Comparison of ENCODE assay signal across 26 cellular contexts in genomic region chrX:153568612-153569011, GRCh38. TPM values are rescaled to one million over a fixed set of nuclear protein-coding genes. Genes with fewer than 3 reads are reported as not detected.
DNase-seq lines count a peak whose midpoint lies in the region; ATAC-seq and TF ChIP-seq lines count a peak whose summit lies in the region.
"Had no signal": no experiment of that assay in that cellular context is flagged by ENCODE, and none has a peak within 500 bp of the region (broad histone marks: within the 10 kb centered on the region; RNA-seq: fewer than 3 reads in every experiment).

No MANE protein-coding gene starts in this region.

- CTCF ChIA-PET in activated CD8-positive, alpha-beta T cell treated with anti-CD3 and anti-CD28 coated beads for 36 hours (lab: Charles Lee) = interaction anchor here (1.5 kb wide), 1 partner anchor 101 kb away, joined by 3 read pairs; no protein-coding TSS in a partner anchor
- CTCF ChIA-PET in activated CD8-positive, alpha-beta T cell treated with anti-CD3 and anti-CD28 coated beads, Interleukin-2, amount 10 ng/mL, durations not matched to agents 7 days and 5 days (lab: Charles Lee) = interaction anchor here (0.9 to 1.8 kb wide), 4 partner anchors 13 to 99 kb away, joined by 3 to 7 read pairs (median 4); no protein-coding TSS in a partner anchor

- H3K36me3 Mint-ChIP-seq in activated CD8-positive, alpha-beta T cell treated with anti-CD3 and anti-CD28 coated beads for 36 hours (ENCODE audit: low read depth) = no peaks in the 10 kb centered on the region
- H3K36me3 Mint-ChIP-seq in activated CD8-positive, alpha-beta T cell treated with anti-CD3 and anti-CD28 coated beads, Interleukin-2, amount 10 ng/mL, durations not matched to agents 7 days and 5 days (ENCODE audit: low read depth) = no peaks in the 10 kb centered on the region
- H3K36me3 Mint-ChIP-seq: brain, naive B cell had no signal

- POLR2A ChIA-PET in activated CD8-positive, alpha-beta T cell treated with anti-CD3 and anti-CD28 coated beads for 36 hours (lab: Charles Lee) = no interaction called here
- POLR2A ChIA-PET in activated CD8-positive, alpha-beta T cell treated with anti-CD3 and anti-CD28 coated beads, Interleukin-2, amount 10 ng/mL, durations not matched to agents 7 days and 5 days (lab: Charles Lee) = no interaction called here

- intact Hi-C loops in activated CD8-positive, alpha-beta T cell treated with anti-CD3 and anti-CD28 coated beads for 36 hours (cut with micrococcal nuclease) = no loop called here

- peaks cover 8% of the 10 kb centered on the region for H3K4me1 Mint-ChIP-seq in activated CD8-positive, alpha-beta T cell treated with anti-CD3 and anti-CD28 coated beads for 36 hours (ENCODE audit: low read depth)
- H3K4me1 Mint-ChIP-seq in activated CD8-positive, alpha-beta T cell treated with anti-CD3 and anti-CD28 coated beads, Interleukin-2, amount 10 ng/mL, durations not matched to agents 7 days and 5 days (ENCODE audit: low read depth) = peaks cover 9% of the 10 kb centered on the region
- H3K4me1 Mint-ChIP-seq: activated B cell treated with CpG ODN at 0.5 μM for 24 hours, brain had no signal

- peak; percentile 39 for ATAC-seq in activated CD8-positive, alpha-beta T cell treated with anti-CD3 and anti-CD28 coated beads for 36 hours
- ATAC-seq in activated CD8-positive, alpha-beta T cell treated with anti-CD3 and anti-CD28 coated beads, Interleukin-2, amount 10 ng/mL, durations not matched to agents 7 days and 5 days = no peak

- no peak overlapping the region for H3K4me3 Mint-ChIP-seq in activated CD8-positive, alpha-beta T cell treated with anti-CD3 and anti-CD28 coated beads for 36 hours
- no peak overlapping the region for H3K4me3 Mint-ChIP-seq in activated CD8-positive, alpha-beta T cell treated with anti-CD3 and anti-CD28 coated beads, Interleukin-2, amount 10 ng/mL, durations not matched to agents 7 days and 5 days
- H3K4me3 Mint-ChIP-seq: activated B cell treated with CpG ODN at 0.5 μM for 24 hours; activated CD4-positive, alpha-beta memory T cell treated with anti-CD3 and anti-CD28 coated beads, Interleukin-2, amount 10 ng/mL, durations not matched to agents 7 days and 5 days; brain; naive B cell had no signal

- no peaks in the 10 kb centered on the region for H3K27me3 Mint-ChIP-seq in activated CD8-positive, alpha-beta T cell treated with anti-CD3 and anti-CD28 coated beads for 36 hours
- no peaks in the 10 kb centered on the region for H3K27me3 Mint-ChIP-seq in activated CD8-positive, alpha-beta T cell treated with anti-CD3 and anti-CD28 coated beads, Interleukin-2, amount 10 ng/mL, durations not matched to agents 7 days and 5 days (ENCODE audit: low read depth)
- H3K27me3 Mint-ChIP-seq: activated B cell treated with CpG ODN at 0.5 μM for 24 hours; activated CD4-positive, alpha-beta memory T cell treated with anti-CD3 and anti-CD28 coated beads, Interleukin-2, amount 10 ng/mL, durations not matched to agents 7 days and 5 days; brain had no signal

- no peak overlapping the region for H3K4me3 ChIP-seq in choroid plexus epithelial cell (ENCODE audit: low read depth, low read length)
- H3K4me3 ChIP-seq: GM23248, upper lobe of left lung had no signal

- no peak overlapping the region for H3K27ac Mint-ChIP-seq in activated CD8-positive, alpha-beta T cell treated with anti-CD3 and anti-CD28 coated beads for 36 hours
- H3K27ac Mint-ChIP-seq in activated CD8-positive, alpha-beta T cell treated with anti-CD3 and anti-CD28 coated beads, Interleukin-2, amount 10 ng/mL, durations not matched to agents 7 days and 5 days = no peak overlapping the region
- H3K27ac Mint-ChIP-seq: activated B cell treated with CpG ODN at 0.5 μM for 24 hours; activated CD4-positive, alpha-beta memory T cell treated with anti-CD3 and anti-CD28 coated beads, Interleukin-2, amount 10 ng/mL, durations not matched to agents 7 days and 5 days; brain; naive B cell had no signal

- DNase-seq in activated CD8-positive, alpha-beta T cell treated with anti-CD3 and anti-CD28 coated beads for 36 hours = no peak
- DNase-seq in activated CD8-positive, alpha-beta T cell treated with anti-CD3 and anti-CD28 coated beads, Interleukin-2, amount 10 ng/mL, durations not matched to agents 7 days and 5 days = no peak
- DNase-seq in HuH-7 (ENCODE audit: low spot score) (peak; percentile 45), choroid plexus epithelial cell (ENCODE audit: low read depth) (no peak), islet precursor cell (no peak), GM10266 (ENCODE audit: extremely low spot score) (no peak), GM19240 (ENCODE audit: insufficient read length, low spot score) (no peak), NCI-H345 treated with DMSO at 0.1 percent for 48 hours (lab: John Stamatoyannopoulos, UW; ENCODE audit: unreplicated experiment) (no peak)
- DNase-seq: activated B cell treated with CpG ODN at 0.5 μM for 24 hours; activated CD4-positive, alpha-beta memory T cell treated with anti-CD3 and anti-CD28 coated beads, Interleukin-2, amount 10 ng/mL, durations not matched to agents 7 days and 5 days; Caco-2; GM23248; head of caudate nucleus; Kasumi-1; mesendoderm; naive B cell; NCI-H1694 treated with DMSO at 0.1 percent for 48 hours; NCI-H2171 treated with DMSO at 0.1 percent for 48 hours; NCI-H526; nucleus accumbens; small intestine; stimulated activated CD4-positive, alpha-beta T cell treated with anti-CD3 and anti-CD28 coated beads, Interleukin-1b, Interleukin-23, amount 100 ng/mL, for 48 hours; T-helper 9 cell; upper lobe of left lung had no signal

- no peaks in the 10 kb centered on the region for H3K9me3 Mint-ChIP-seq in activated CD8-positive, alpha-beta T cell treated with anti-CD3 and anti-CD28 coated beads for 36 hours
- H3K9me3 Mint-ChIP-seq in activated CD8-positive, alpha-beta T cell treated with anti-CD3 and anti-CD28 coated beads, Interleukin-2, amount 10 ng/mL, durations not matched to agents 7 days and 5 days (ENCODE audit: insufficient read depth) = no peaks in the 10 kb centered on the region
- H3K9me3 Mint-ChIP-seq: activated B cell treated with CpG ODN at 0.5 μM for 24 hours; activated CD4-positive, alpha-beta memory T cell treated with anti-CD3 and anti-CD28 coated beads, Interleukin-2, amount 10 ng/mL, durations not matched to agents 7 days and 5 days had no signal

- no peak for TF ChIP-seq CTCF in activated CD8-positive, alpha-beta T cell treated with anti-CD3 and anti-CD28 coated beads for 36 hours (IDR thresholded peaks at IDR 0.05)
- TF ChIP-seq CTCF in choroid plexus epithelial cell (conservative IDR thresholded peaks at IDR 0.05; ENCODE audit: low read depth, low read length) = peak; percentile 9
- no peak for TF ChIP-seq CTCF in GM10266 (IDR thresholded peaks at IDR 0.05; ENCODE audit: control insufficient read depth, insufficient read depth, low read depth, missing control alignments)

RNA-seq across cellular contexts. Expression of gene CCNQ, which starts 30.3 kb away (rescaled TPM):
- 10 to 100 TPM; 18.5 to 21.3 TPM for total RNA-seq in activated CD8-positive, alpha-beta T cell treated with anti-CD3 and anti-CD28 coated beads for 36 hours
- total RNA-seq in activated CD8-positive, alpha-beta T cell treated with anti-CD3 and anti-CD28 coated beads, Interleukin-2, amount 10 ng/mL, durations not matched to agents 7 days and 5 days = 10 to 100 TPM; 23.9 to 24.5 TPM

RNA-seq across cellular contexts. Expression of gene ATP2B3, which starts 51.2 kb away (rescaled TPM):
- not detected for total RNA-seq in activated CD8-positive, alpha-beta T cell treated with anti-CD3 and anti-CD28 coated beads for 36 hours
- total RNA-seq in activated CD8-positive, alpha-beta T cell treated with anti-CD3 and anti-CD28 coated beads, Interleukin-2, amount 10 ng/mL, durations not matched to agents 7 days and 5 days = not detected
- total RNA-seq: activated B cell treated with CpG ODN at 0.5 μM for 24 hours; activated CD4-positive, alpha-beta memory T cell treated with anti-CD3 and anti-CD28 coated beads, Interleukin-2, amount 10 ng/mL, durations not matched to agents 7 days and 5 days; Caco-2; epithelial cell of proximal tubule; GM23248 had no signal
